In the genomic region with DNA sequence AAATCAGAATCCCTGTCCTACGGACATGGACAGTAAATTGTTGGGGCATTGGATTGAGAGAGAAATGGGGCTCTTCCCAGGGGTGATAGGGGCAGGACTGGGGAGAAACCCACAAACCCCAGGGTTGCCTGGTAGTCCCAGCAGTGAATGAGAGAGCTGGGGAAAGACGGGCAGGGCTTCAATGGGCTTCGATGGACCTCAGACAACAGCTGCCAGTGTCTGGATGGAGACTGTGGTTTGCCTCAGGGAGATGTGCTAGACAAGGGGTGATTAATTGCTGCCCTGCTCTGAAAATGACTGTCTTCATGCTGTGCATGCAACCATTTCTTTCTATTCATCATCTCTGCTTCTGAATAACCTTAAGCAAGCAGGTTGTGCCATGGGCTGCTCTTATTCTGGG, we compare ENCODE assay signal across 10 cellular contexts. TPM values are rescaled to one million over a fixed set of nuclear protein-coding genes. Genes with fewer than 3 reads are reported as not detected.
DNase-seq lines count a peak whose midpoint lies in the region; ATAC-seq, FAIRE-seq and TF ChIP-seq lines count a peak whose summit lies in the region.
"Had no signal": no experiment of that assay in that cellular context is flagged by ENCODE, and none has a peak within 500 bp of the region (broad histone marks: within the 10 kb centered on the region; RNA-seq: fewer than 3 reads in every experiment).

No MANE protein-coding gene starts in this region.

- no peak overlapping the region for H2AFZ ChIP-seq in GM12878 (ENCODE audit: control insufficient read depth, low read depth, low read length)

- FAIRE-seq in GM12878 (lab: Jason Lieb, UNC): peak; percentile 83
- FAIRE-seq: frontal cortex had no signal

- H3K4me1 ChIP-seq in GM12878 (ENCODE audit: control insufficient read depth, insufficient read depth, low read length): peaks cover 13% of the 10 kb centered on the region
- no peaks in the 10 kb centered on the region for H3K4me1 ChIP-seq in psoas muscle
- no peaks in the 10 kb centered on the region for H3K4me1 ChIP-seq in upper lobe of left lung

- H3K4me3 ChIP-seq in GM12878: no peak overlapping the region
- H3K4me3 ChIP-seq in psoas muscle: no peak overlapping the region
- no peak overlapping the region for H3K4me3 ChIP-seq in upper lobe of left lung

- TF ChIP-seq RAD21 in GM12878 (IDR thresholded peaks at IDR 0.05; ENCODE audit: insufficient read depth, low read depth, low read length): no peak

- ATAC-seq in GM19023 (IDR thresholded peaks at IDR 0.05; ENCODE audit: unreplicated experiment) (peak; percentile 66), HG03108 (IDR thresholded peaks at IDR 0.05; ENCODE audit: unreplicated experiment) (peak; percentile 37), GM12878 (peak; percentile 77), psoas muscle (no peak), upper lobe of left lung (ENCODE audit: low FRiP score in 2 of 2) (no peak), GM21526 (IDR thresholded peaks at IDR 0.05; ENCODE audit: low FRiP score, unreplicated experiment) (no peak)

- SMC1A ChIA-PET in GM12878 (lab: Charles Lee; ENCODE audit: uncharacterized antibody, unreplicated experiment): interaction anchor here (0.6 to 9.4 kb wide), 13 partner anchors 9 to 323 kb away, joined by 3 to 208 read pairs (median 4); no protein-coding TSS in a partner anchor

- CTCF ChIA-PET in GM12878 (lab: Yijun Ruan, JAX): interaction anchor here (1.0 to 7.7 kb wide), 9 partner anchors 10 to 142 kb away, joined by 3 to 73 read pairs (median 4); no protein-coding TSS in a partner anchor

- POLR2A ChIA-PET in GM12878 (lab: Charles Lee): interaction anchor here (0.5 to 6.2 kb wide), 5 partner anchors 9 to 91 kb away, joined by 3 to 62 read pairs (median 22); no protein-coding TSS in a partner anchor

- H3K36me3 ChIP-seq in GM12878 (ENCODE audit: control insufficient read depth in 2 of 2, insufficient read depth in 2 of 2, low read length in 1 of 2) (no peaks in the 10 kb centered on the region), psoas muscle (ENCODE audit: insufficient read depth in 1 of 2, low read depth in 1 of 2) (no peaks in the 10 kb centered on the region), upper lobe of left lung (no peaks in the 10 kb centered on the region)

- no peak overlapping the region for H3K9ac ChIP-seq in GM12878 (ENCODE audit: control insufficient read depth, insufficient read depth, low read length)

- H3K9me3 ChIP-seq in GM12878 (replicated peaks; ENCODE audit: control insufficient read depth, insufficient read depth, low read length): no peaks in the 10 kb centered on the region
- no peaks in the 10 kb centered on the region for H3K9me3 ChIP-seq in psoas muscle
- no peaks in the 10 kb centered on the region for H3K9me3 ChIP-seq in upper lobe of left lung

- no peaks in the 10 kb centered on the region for H3K79me2 ChIP-seq in GM12878 (ENCODE audit: control insufficient read depth, insufficient read depth, low read length)

- 23% methylated on average over 3 of the region's 3 CpGs for WGBS in GM12878 (ENCODE audit: insufficient coverage, insufficient replicate concordance, low lambda C conversion rate, missing lambda C conversion rate)
- 29 to 52% (median 38%) methylated on average over 3 of the region's 3 CpGs for WGBS in psoas muscle, 3 donors
- whole genome bisulfite sequencing in upper lobe of left lung, 2 donors: 66 to 85% methylated on average over 3 of the region's 3 CpGs

- no peaks in the 10 kb centered on the region for H4K20me1 ChIP-seq in GM12878 (ENCODE audit: control insufficient read depth, insufficient read depth)

- peak; percentile 26 for DNase-seq in GM10266 (ENCODE audit: extremely low spot score)
- peak; percentile 77 for DNase-seq in GM12878 (ENCODE audit: low read depth, low spot score)
- no peak for DNase-seq in psoas muscle
- DNase-seq in retina: no peak
- no peak for DNase-seq in upper lobe of left lung
- DNase-seq: NCI-H510A had no signal

- in situ Hi-C loops in GM12878 (cut with MboI): no loop called here

- RAD21 ChIA-PET in GM12878 (lab: Charles Lee; ENCODE audit: unreplicated experiment): interaction anchor here (0.9 to 7.9 kb wide), 9 partner anchors 10 to 253 kb away, joined by 5 to 111 read pairs (median 18); a partner anchor contains a TSS

- H3K27me3 ChIP-seq in GM12878 (replicated peaks in 1 of 2; ENCODE audit: control insufficient read depth in 2 of 2, insufficient read depth in 2 of 2, low read length in 1 of 2) (no peaks in the 10 kb centered on the region), psoas muscle (ENCODE audit: insufficient read depth in 3 of 3, low read length in 2 of 3) (peaks cover 0 to 13% (median 5%) of the 10 kb centered on the region in 3 donors), upper lobe of left lung (no peaks in the 10 kb centered on the region)

- TF ChIP-seq CTCF in GM10266 (IDR thresholded peaks at IDR 0.05; ENCODE audit: control insufficient read depth, insufficient read depth, low read depth, missing control alignments) (no peak), GM12878 (IDR thresholded peaks at IDR 0.05 in 2 of 3, conservative IDR thresholded peaks at IDR 0.05 in 1 of 3; ENCODE audit: control insufficient read depth in 2 of 3, extremely low read depth in 1 of 3, insufficient read depth in 1 of 3, low read depth in 3 of 3, low read length in 3 of 3) (no peak), psoas muscle (IDR thresholded peaks at IDR 0.05) (no peak), upper lobe of left lung (IDR thresholded peaks at IDR 0.05) (no peak)

- H3K27ac ChIP-seq in GM12878 (ENCODE audit: control insufficient read depth, insufficient read depth) (no peak overlapping the region), psoas muscle (no peak overlapping the region), upper lobe of left lung (no peak overlapping the region)

- no TSS peak for BruUV-seq in GM12878 (replicated peaks; lab: Mats Ljungman, UMichigan)

- TF ChIP-seq POLR2A in GM12878 (IDR thresholded peaks at IDR 0.05; ENCODE audit: low read depth, low read length) (no peak), upper lobe of left lung (IDR thresholded peaks at IDR 0.05) (no peak)

- TF ChIP-seq EP300 in GM12878 (IDR thresholded peaks at IDR 0.05; ENCODE audit: borderline replicate concordance in 1 of 2, control insufficient read depth in 1 of 2, low read depth in 2 of 2, low read length in 2 of 2): peak; percentile 93 to 95
- TF ChIP-seq EP300 in upper lobe of left lung (IDR thresholded peaks at IDR 0.05): no peak

- intact Hi-C loops in GM12878 (cut with micrococcal nuclease; ENCODE audit: unreplicated experiment) (loop anchor here (2.0 kb wide), 1 partner anchor 13 kb away; no protein-coding TSS in a partner anchor), psoas muscle (cut with DNase I) (no loop called here)

- H3K4me2 ChIP-seq in GM12878 (ENCODE audit: control insufficient read depth, insufficient read depth): no peak overlapping the region

TF ChIP-seq in GM12878, 131 proteins besides CTCF, POLR2A, EP300 and RAD21 (continues in another document):
- no peak for TF ChIP-seq SIN3A (IDR thresholded peaks at IDR 0.05; ENCODE audit: low read depth, low read length)
- TF ChIP-seq TBL1XR1 (IDR thresholded peaks at IDR 0.05; ENCODE audit: low read depth, low read length): peak; percentile 72; the same call in 1 of the 2 replicates
- TF ChIP-seq BHLHE40 (IDR thresholded peaks at IDR 0.05; ENCODE audit: borderline replicate concordance in 1 of 2, low read depth in 2 of 2, low read length in 1 of 2): peak; percentile 48 to 73; a peak in 3 of 4 replicates
- TF ChIP-seq ZNF384 (IDR thresholded peaks at IDR 0.05; ENCODE audit: borderline replicate concordance, low read depth, low read length): no peak
- TF ChIP-seq TAF1 (IDR thresholded peaks at IDR 0.05; ENCODE audit: borderline replicate concordance, low read depth, low read length): no peak
- no peak for TF ChIP-seq SRF (IDR thresholded peaks at IDR 0.05; ENCODE audit: low read depth in 2 of 2, low read length in 2 of 2)

RNA-seq across cellular contexts. Expression of a gene that starts 7.4 kb away (rescaled TPM):
- total RNA-seq in GM12878 (2013; cell fraction: nucleolus; rRNA removed): 0.33 TPM in 1 of 2 replicates, not detected in the other
- total RNA-seq in GM12878 (2014; rRNA removed) (not detected in 2 replicates), GM12878 (2014; rRNA removed; fragmentation: Illumina TruSeq; extraction: Trizol) (not detected in 2 replicates), GM12878 (2021) (not detected in 2 replicates), psoas muscle (not detected), upper lobe of left lung (under 1 TPM in 3 of 6 donors, not detected in 3; 0.49 to 0.74 (median 0.54) TPM)
- not detected for polyA plus RNA-seq in GM12878 (2011; ENCODE audit: low read depth)
- polyA plus RNA-seq in GM12878 (2011; rRNA removed) (not detected in 2 replicates), GM12878 (2014; fragmentation: Illumina TruSeq; extraction: Trizol) (not detected in 2 replicates), GM12878 (2014; fragmentation: Nextera tagmentation; extraction: Ambion mirVana) (not detected), GM12878 (2014; rRNA removed) (not detected in 2 replicates), GM12878 (2016; fragmentation: Nextera tagmentation; extraction: Ambion mirVana) (not detected), psoas muscle (not detected)
- 0.06 and 0.13 TPM in 2 replicates for polyA plus RNA-seq in GM12878 (2011; cell fraction: cytosol; rRNA removed)
- polyA plus RNA-seq in GM12878 (2011; cell fraction: nucleus; rRNA removed): 0.42 TPM in 2 replicates
- polyA plus RNA-seq in GM12878 (2012): 0.18 and 0.22 TPM in 2 replicates
- not detected in 2 replicates for polyA minus RNA-seq in GM12878 (2011; rRNA and poly(A)+ RNA removed)
- not detected in 2 replicates for polyA minus RNA-seq in GM12878 (2011; cell fraction: cytosol; rRNA and poly(A)+ RNA removed)
- polyA minus RNA-seq in GM12878 (2011; cell fraction: nucleus; rRNA and poly(A)+ RNA removed): 0.48 TPM in 1 of 2 replicates, not detected in the other
- total RNA-seq: frontal cortex had no signal

RNA-seq across cellular contexts. Expression of a gene that starts 14.5 kb away (rescaled TPM):
- total RNA-seq in GM12878 (2013; cell fraction: nucleolus; rRNA removed): 50.9 and 53.6 TPM in 2 replicates
- total RNA-seq in GM12878 (2014; rRNA removed) (9.8 and 13.0 TPM in 2 replicates), GM12878 (2014; rRNA removed; fragmentation: Illumina TruSeq; extraction: Trizol) (3.9 and 4.4 TPM in 2 replicates), GM12878 (2021) (14.0 and 14.8 TPM in 2 replicates), psoas muscle (not detected), upper lobe of left lung (10 to 100 TPM in 5 of 6 donors, 1 to 10 TPM in 1; 8.9 to 21.0 (median 16.3) TPM)
- 1.6 TPM for polyA plus RNA-seq in GM12878 (2011; ENCODE audit: low read depth)
- polyA plus RNA-seq in GM12878 (2011; rRNA removed) (8.1 and 12.9 TPM in 2 replicates), GM12878 (2014; fragmentation: Illumina TruSeq; extraction: Trizol) (7.5 and 9.2 TPM in 2 replicates), GM12878 (2014; fragmentation: Nextera tagmentation; extraction: Ambion mirVana) (1 to 10 TPM; 7.0 to 9.9 TPM), GM12878 (2014; rRNA removed) (12.2 and 15.4 TPM in 2 replicates), GM12878 (2016; fragmentation: Nextera tagmentation; extraction: Ambion mirVana) (1 to 10 TPM; 3.6 to 5.3 TPM), psoas muscle (under 1 TPM in 1 of 3 donors, not detected in 2; 0.04 TPM)
- 18.6 and 22.9 TPM in 2 replicates for polyA plus RNA-seq in GM12878 (2011; cell fraction: cytosol; rRNA removed)
- 40.8 and 44.8 TPM in 2 replicates for polyA plus RNA-seq in GM12878 (2011; cell fraction: nucleus; rRNA removed)
- polyA plus RNA-seq in GM12878 (2012): 2.3 and 4.3 TPM in 2 replicates
- 8.8 and 10.5 TPM in 2 replicates for polyA minus RNA-seq in GM12878 (2011; rRNA and poly(A)+ RNA removed)
- 7.1 and 7.9 TPM in 2 replicates for polyA minus RNA-seq in GM12878 (2011; cell fraction: cytosol; rRNA and poly(A)+ RNA removed)
- 7.9 and 9.5 TPM in 2 replicates for polyA minus RNA-seq in GM12878 (2011; cell fraction: nucleus; rRNA and poly(A)+ RNA removed)

Comparison
In these comparisons a context has a peak if more than half of its experiments do, and no peak if none do; other contexts are left out.
1. DNase-seq: peak in GM10266 (single experiment) and GM12878 (single experiment); none in psoas muscle (0 of 2), retina (single experiment) and upper lobe of left lung (0 of 2).
2. ATAC-seq: peak in GM19023 (single experiment), HG03108 (single experiment) and GM12878 (single experiment); none in psoas muscle (0 of 4), upper lobe of left lung (0 of 2) and GM21526 (single experiment).
3. RNA of a gene that starts 14.5 kb away (total RNA-seq): 8.9 to 21.0 TPM in upper lobe of left lung and 3.9 to 53.6 TPM in GM12878; not detected in psoas muscle; every median in the first group is over 4 times any median in the second.